ENCODE assay signal across 1 cellular context in genomic region chr3:12584091-12584490, GRCh38.
TF ChIP-seq lines count a peak whose summit lies in the region.

No MANE protein-coding gene starts in this region.

TF ChIP-seq in H1, 55 proteins besides CTCF, POLR2A, EP300 and RAD21:
- TF ChIP-seq ATF3 (IDR thresholded peaks at IDR 0.05; ENCODE audit: insufficient read depth, low read depth, low read length) (no peak), SIRT6 (IDR thresholded peaks at IDR 0.05; ENCODE audit: low read length) (no peak), BACH1 (IDR thresholded peaks at IDR 0.05; ENCODE audit: low read length) (no peak), SP4 (IDR thresholded peaks at IDR 0.05; ENCODE audit: low read length) (no peak), KDM1A (IDR thresholded peaks at IDR 0.05; ENCODE audit: borderline replicate concordance, low read length) (no peak), CHD1 (IDR thresholded peaks at IDR 0.05; ENCODE audit: low read depth, low read length) (no peak), POU5F1 (IDR thresholded peaks at IDR 0.05; ENCODE audit: low read depth, low read length) (no peak), SIN3A (conservative IDR thresholded peaks at IDR 0.05 in 1 of 2, IDR thresholded peaks at IDR 0.05 in 1 of 2; ENCODE audit: low read depth in 1 of 2, low read length in 2 of 2) (no peak), SP2 (IDR thresholded peaks at IDR 0.05; ENCODE audit: low read length) (no peak), RNF2 (IDR thresholded peaks at IDR 0.05; ENCODE audit: borderline replicate concordance, low read depth, low read length, missing control alignments, poor library complexity, severe bottlenecking) (no peak), RFX5 (IDR thresholded peaks at IDR 0.05; ENCODE audit: borderline replicate concordance, low read depth, low read length) (no peak), JUND (IDR thresholded peaks at IDR 0.05; ENCODE audit: low read length) (no peak), ZNF274 (IDR thresholded peaks at IDR 0.05; ENCODE audit: borderline replicate concordance, extremely low read depth, low read length) (no peak), CEBPB (IDR thresholded peaks at IDR 0.05; ENCODE audit: low read depth, low read length) (no peak), TBP (IDR thresholded peaks at IDR 0.05; ENCODE audit: low read depth, low read length) (no peak)
- TF ChIP-seq, protein P1, sequence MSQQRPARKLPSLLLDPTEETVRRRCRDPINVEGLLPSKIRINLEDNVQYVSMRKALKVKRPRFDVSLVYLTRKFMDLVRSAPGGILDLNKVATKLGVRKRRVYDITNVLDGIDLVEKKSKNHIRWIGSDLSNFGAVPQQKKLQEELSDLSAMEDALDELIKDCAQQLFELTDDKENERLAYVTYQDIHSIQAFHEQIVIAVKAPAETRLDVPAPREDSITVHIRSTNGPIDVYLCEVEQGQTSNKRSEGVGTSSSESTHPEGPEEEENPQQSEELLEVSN (IDR thresholded peaks at IDR 0.05), result no peak
TF ChIP-seq in H1: peak in this region for 0.
